ENCODE assay signal across 23 cellular contexts in genomic region chr3:102599819-102600576, GRCh38.
"Had no signal": no experiment of that assay in that cellular context is flagged by ENCODE, and none has a peak within 500 bp of the region (broad histone marks: within the 10 kb centered on the region; RNA-seq: fewer than 3 reads in every experiment).

No MANE protein-coding gene starts in this region.

- H3K36me3 ChIP-seq: esophagus muscularis mucosa, gastroesophageal sphincter, left ventricle myocardium inferior, sigmoid colon, tibial nerve had no signal

- H3K9ac ChIP-seq: parathyroid adenoma had no signal

- H3K4me3 ChIP-seq: esophagus muscularis mucosa, gastroesophageal sphincter, left ventricle myocardium inferior, lung, psoas muscle, sigmoid colon, skin epidermis, testis, tibial nerve had no signal

- ATAC-seq: effector memory CD8-positive, alpha-beta T cell; gastroesophageal sphincter; psoas muscle; stimulated activated naive B cell treated with anti-CD40 and anti-IgM and Interleukin-4, amounts not matched to agents 10 μg/mL and 1 μg/mL and 100 μg/mL, for 72 hours; stimulated activated naive CD8-positive, alpha-beta T cell treated with anti-CD3 and anti-CD28 coated beads, Interleukin-15, amount 100 ng/mL, for 72 hours had no signal

- H2AFZ ChIP-seq: parathyroid adenoma had no signal

- H3K79me2 ChIP-seq: parathyroid adenoma had no signal

- DNase-seq: effector memory CD8-positive, alpha-beta T cell; foreskin fibroblast; glutamatergic neuron; islet precursor cell; left cardiac atrium; left ventricle myocardium inferior; mesenchymal stem cell; midbrain; naive B cell; psoas muscle; sigmoid colon; stimulated activated CD4-positive, alpha-beta T cell treated with anti-CD3 and anti-CD28 coated beads, Interleukin-2, amount 100 ng/mL, for 24 hours; stimulated activated CD4-positive, alpha-beta T cell treated with anti-CD3 and anti-CD28 coated beads, Interleukin-4, amount 100 ng/mL, for 4 hours; stimulated activated naive B cell treated with anti-CD40 and anti-IgM and Interleukin-4, amounts not matched to agents 10 μg/mL and 1 μg/mL and 100 μg/mL, for 72 hours; stimulated activated naive CD8-positive, alpha-beta T cell treated with anti-CD3 and anti-CD28 coated beads, Interleukin-15, amount 100 ng/mL, for 72 hours; testis had no signal

- H3K4me1 ChIP-seq: gastroesophageal sphincter, left ventricle myocardium inferior, parathyroid adenoma, psoas muscle, sigmoid colon, tibial nerve had no signal

- H3K9me3 ChIP-seq: esophagus muscularis mucosa, gastroesophageal sphincter, left ventricle myocardium inferior, psoas muscle, sigmoid colon, testis, tibial nerve had no signal

- H3K27ac ChIP-seq: epithelial cell of prostate, esophagus muscularis mucosa, gastroesophageal sphincter, left ventricle myocardium inferior, parathyroid adenoma, psoas muscle, sigmoid colon, skin epidermis, testis, tibial nerve had no signal

- H3K27me3 ChIP-seq: esophagus muscularis mucosa, gastroesophageal sphincter, sigmoid colon, testis, tibial nerve had no signal
